ENCODE assay signal across 1 cellular context in genomic region chr9:33446507-33447403, GRCh38.
TF ChIP-seq lines count a peak whose summit lies in the region.

No MANE protein-coding gene starts in this region.

TF ChIP-seq in K562, 482 proteins besides CTCF, POLR2A, EP300 and RAD21 (continued from another document and continues in another):
- TF ChIP-seq NCOA4 (IDR thresholded peaks at IDR 0.05; ENCODE audit: partially characterized antibody) (no peak), CTBP1 (IDR thresholded peaks at IDR 0.05; ENCODE audit: borderline replicate concordance) (no peak; the same call in 1 of the 2 replicates), PTRF (tag; IDR thresholded peaks at IDR 0.05) (no peak), ZNF511 (CRISPR knock-in tag; IDR thresholded peaks at IDR 0.05) (0 out of 2 replicates have a peak, but pooled peaks have one; percentile 26), MCM2 (IDR thresholded peaks at IDR 0.05; ENCODE audit: low read depth) (no peak), TCF7 (IDR thresholded peaks at IDR 0.05; ENCODE audit: borderline replicate concordance) (no peak), PKNOX1 (IDR thresholded peaks at IDR 0.05) (peak; percentile 97), ZFPM2 (CRISPR knock-in tag; IDR thresholded peaks at IDR 0.05) (no peak), SRSF1 (IDR thresholded peaks at IDR 0.05; ENCODE audit: low read depth, low read length) (no peak), ZNF77 (CRISPR knock-in tag; IDR thresholded peaks at IDR 0.05) (no peak), IFI16 (CRISPR knock-in tag; IDR thresholded peaks at IDR 0.05) (no peak), SRSF7 (optimal IDR thresholded peaks at IDR 0.05; ENCODE audit: low read depth, low read length) (no peak), ZBTB11 (CRISPR knock-in tag; IDR thresholded peaks at IDR 0.05) (no peak; a peak in 1 of 6 replicates), ZNF395 (CRISPR knock-in tag; IDR thresholded peaks at IDR 0.05) (no peak), MCM3 (IDR thresholded peaks at IDR 0.05) (no peak), POU5F1 (IDR thresholded peaks at IDR 0.05; ENCODE audit: borderline replicate concordance, low read depth, low read length, partially characterized antibody) (no peak), ZC3H4 (CRISPR knock-in tag; IDR thresholded peaks at IDR 0.05; ENCODE audit: borderline replicate concordance) (no peak), ZNF318 (IDR thresholded peaks at IDR 0.05; ENCODE audit: borderline replicate concordance in 1 of 2, low read depth in 1 of 2) (peak in 1 of 2 experiments; percentile 86; a peak in 2 of 4 replicates), ID3 (CRISPR knock-in tag; IDR thresholded peaks at IDR 0.05) (no peak), ID3 (tag; IDR thresholded peaks at IDR 0.05) (no peak; the same call in 1 of the 2 replicates), ZNF133 (CRISPR knock-in tag; IDR thresholded peaks at IDR 0.05) (no peak), ZNF76 (CRISPR knock-in tag; IDR thresholded peaks at IDR 0.05; ENCODE audit: borderline replicate concordance) (no peak), PHF21A (IDR thresholded peaks at IDR 0.05; ENCODE audit: borderline replicate concordance, low read depth) (peak; percentile 57), NFE2L1 (tag; IDR thresholded peaks at IDR 0.05; ENCODE audit: borderline replicate concordance, low read depth) (no peak), TGIF2 (CRISPR knock-in tag; IDR thresholded peaks at IDR 0.05) (peak; percentile 47; the same call in 1 of the 2 replicates), ZKSCAN1 (IDR thresholded peaks at IDR 0.05; ENCODE audit: low read depth, low read length) (no peak), CEBPG (CRISPR knock-in tag; IDR thresholded peaks at IDR 0.05) (no peak), CEBPG (tag; conservative IDR thresholded peaks at IDR 0.05 in 1 of 2, IDR thresholded peaks at IDR 0.05 in 1 of 2) (no peak), HES1 (IDR thresholded peaks at IDR 0.05; ENCODE audit: low read depth) (peak; percentile 60; the same call in 1 of the 2 replicates), MTA3 (IDR thresholded peaks at IDR 0.05; ENCODE audit: borderline replicate concordance) (no peak), JUNB (CRISPR knock-in tag; conservative IDR thresholded peaks at IDR 0.05) (no peak), ZNF197 (CRISPR knock-in tag; IDR thresholded peaks at IDR 0.05; ENCODE audit: low read depth) (0 out of 2 replicates have a peak, but pooled peaks have one; percentile 11), ZNF239 (CRISPR knock-in tag; IDR thresholded peaks at IDR 0.05) (no peak), ARID3A (IDR thresholded peaks at IDR 0.05; ENCODE audit: borderline replicate concordance, low read depth, low read length) (no peak), TCF3 (CRISPR knock-in tag; IDR thresholded peaks at IDR 0.05) (peak; percentile 38), ZBTB7A (IDR thresholded peaks at IDR 0.05; ENCODE audit: borderline replicate concordance, control insufficient read depth, low read depth, low read length) (no peak), NFYB (IDR thresholded peaks at IDR 0.05; ENCODE audit: extremely low read depth, insufficient read length) (no peak), BRCA1 (IDR thresholded peaks at IDR 0.05) (no peak), BRCA1 (CRISPR knock-in tag; IDR thresholded peaks at IDR 0.05) (no peak), TFAM (CRISPR knock-in tag; conservative IDR thresholded peaks at IDR 0.05) (no peak), CBX5 (IDR thresholded peaks at IDR 0.05; ENCODE audit: borderline replicate concordance, low read depth) (no peak)
- TF ChIP-seq, protein P1, sequence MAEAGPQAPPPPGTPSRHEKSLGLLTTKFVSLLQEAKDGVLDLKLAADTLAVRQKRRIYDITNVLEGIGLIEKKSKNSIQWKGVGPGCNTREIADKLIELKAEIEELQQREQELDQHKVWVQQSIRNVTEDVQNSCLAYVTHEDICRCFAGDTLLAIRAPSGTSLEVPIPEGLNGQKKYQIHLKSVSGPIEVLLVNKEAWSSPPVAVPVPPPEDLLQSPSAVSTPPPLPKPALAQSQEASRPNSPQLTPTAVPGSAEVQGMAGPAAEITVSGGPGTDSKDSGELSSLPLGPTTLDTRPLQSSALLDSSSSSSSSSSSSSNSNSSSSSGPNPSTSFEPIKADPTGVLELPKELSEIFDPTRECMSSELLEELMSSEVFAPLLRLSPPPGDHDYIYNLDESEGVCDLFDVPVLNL (CRISPR knock-in tag; IDR thresholded peaks at IDR 0.05; ENCODE audit: low read depth) = no peak
- TF ChIP-seq, protein P2, sequence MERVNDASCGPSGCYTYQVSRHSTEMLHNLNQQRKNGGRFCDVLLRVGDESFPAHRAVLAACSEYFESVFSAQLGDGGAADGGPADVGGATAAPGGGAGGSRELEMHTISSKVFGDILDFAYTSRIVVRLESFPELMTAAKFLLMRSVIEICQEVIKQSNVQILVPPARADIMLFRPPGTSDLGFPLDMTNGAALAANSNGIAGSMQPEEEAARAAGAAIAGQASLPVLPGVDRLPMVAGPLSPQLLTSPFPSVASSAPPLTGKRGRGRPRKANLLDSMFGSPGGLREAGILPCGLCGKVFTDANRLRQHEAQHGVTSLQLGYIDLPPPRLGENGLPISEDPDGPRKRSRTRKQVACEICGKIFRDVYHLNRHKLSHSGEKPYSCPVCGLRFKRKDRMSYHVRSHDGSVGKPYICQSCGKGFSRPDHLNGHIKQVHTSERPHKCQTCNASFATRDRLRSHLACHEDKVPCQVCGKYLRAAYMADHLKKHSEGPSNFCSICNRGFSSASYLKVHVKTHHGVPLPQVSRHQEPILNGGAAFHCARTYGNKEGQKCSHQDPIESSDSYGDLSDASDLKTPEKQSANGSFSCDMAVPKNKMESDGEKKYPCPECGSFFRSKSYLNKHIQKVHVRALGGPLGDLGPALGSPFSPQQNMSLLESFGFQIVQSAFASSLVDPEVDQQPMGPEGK (CRISPR knock-in tag; IDR thresholded peaks at IDR 0.05; ENCODE audit: borderline replicate concordance) = no peak
